Comparison of ENCODE assay signal across 8 cellular contexts in genomic region chr2:74530239-74531161, GRCh38. TPM values are rescaled to one million over a fixed set of nuclear protein-coding genes. Genes with fewer than 3 reads are reported as not detected.
DNase-seq lines count a peak whose midpoint lies in the region; ATAC-seq and TF ChIP-seq lines count a peak whose summit lies in the region.

No MANE protein-coding gene starts in this region.

- peak overlapping the region; percentile 77 for H2BK120ac ChIP-seq in IMR-90 (ENCODE audit: low read depth, low read length)
- H2BK120ac ChIP-seq in mesenchymal stem cell (ENCODE audit: low read depth, low read length), result peak overlapping the region; percentile 45

- H3K18ac ChIP-seq in IMR-90 (ENCODE audit: low read depth, low read length) (peak overlapping the region; percentile 4; the same call in 1 of the 2 replicates), mesenchymal stem cell (ENCODE audit: low read depth in 1 of 2, low read length in 2 of 2) (peak overlapping the region; percentile 45 to 77)

- H3K4ac ChIP-seq in IMR-90 (ENCODE audit: low read depth, low read length) (peak overlapping the region; percentile 89), mesenchymal stem cell (ENCODE audit: low read depth in 1 of 2, low read length in 2 of 2) (peak overlapping the region; percentile 8 to 46)

- no TSS peak for BruUV-seq in IMR-90 (replicated peaks; lab: Mats Ljungman, UMichigan)

- in situ Hi-C loops in Caki2 (cut with HindIII; ENCODE audit: low pct_unique_long_range_greater_than_20kb, low sequenced_read_pairs) (no loop called here), IMR-90 (cut with MboI; ENCODE audit: low sequenced_read_pairs) (no loop called here)

- peaks cover 13% of the 10 kb centered on the region for H4K20me1 ChIP-seq in IMR-90 (ENCODE audit: insufficient read depth, low read length)

- H2BK15ac ChIP-seq in IMR-90 (ENCODE audit: low read depth, low read length) (peak overlapping the region; percentile 10; the same call in 1 of the 3 replicates), mesenchymal stem cell (ENCODE audit: low read depth, poor library complexity, severe bottlenecking) (peak overlapping the region; percentile 44)

- H2AFZ ChIP-seq in IMR-90 (replicated peaks; ENCODE audit: low read length, poor library complexity) (peak overlapping the region; percentile 99), mesenchymal stem cell (ENCODE audit: low read depth, low read length) (peak overlapping the region; percentile 65)

- peaks cover 19% of the 10 kb centered on the region for H3K9me1 ChIP-seq in IMR-90 (ENCODE audit: insufficient read depth, low read length)

- H3K23ac ChIP-seq in IMR-90 (ENCODE audit: low read depth, low read length), result peak overlapping the region; percentile 92
- peak overlapping the region in 1 of 2 experiments; percentile 71 for H3K23ac ChIP-seq in mesenchymal stem cell (ENCODE audit: low read length in 2 of 2)

- H2BK5ac ChIP-seq in IMR-90 (ENCODE audit: low read depth, low read length, poor library complexity, severe bottlenecking) (peak overlapping the region; percentile 88), mesenchymal stem cell (ENCODE audit: low read depth, low read length, poor library complexity, severe bottlenecking) (no peak overlapping the region)

- H3K14ac ChIP-seq in IMR-90 (replicated peaks; ENCODE audit: low read depth, low read length) (peak overlapping the region; percentile 97), mesenchymal stem cell (ENCODE audit: low read length in 2 of 2) (peak overlapping the region in 1 of 2 experiments; percentile 82)

- H4K5ac ChIP-seq in IMR-90 (ENCODE audit: low read depth, low read length), result 0 out of 2 replicates have a peak overlapping the region, but pooled peaks have one; percentile 11

- TF ChIP-seq RAD21 in IMR-90 (IDR thresholded peaks at IDR 0.05; ENCODE audit: low read length), result no peak

- ATAC-seq in GM21360 (IDR thresholded peaks at IDR 0.05; ENCODE audit: unreplicated experiment) (peak; percentile 16), IMR-90 (ENCODE audit: low read depth) (peak; percentile 39)

- H3K27me3 ChIP-seq in IMR-90 (ENCODE audit: control insufficient read depth, insufficient read depth, low read length) (no peaks in the 10 kb centered on the region), mesenchymal stem cell (ENCODE audit: control insufficient read depth in 1 of 2, insufficient read depth in 1 of 2, low read length in 2 of 2) (no peaks in the 10 kb centered on the region)
- no peaks in the 10 kb centered on the region for H3K27me3 ChIP-seq in effector memory CD4-positive, alpha-beta T cell (replicated peaks; ENCODE audit: control insufficient read depth, insufficient read depth, low read length, poor library complexity, severe bottlenecking)

- H4K8ac ChIP-seq in IMR-90 (ENCODE audit: low read depth in 2 of 2, low read length in 2 of 2) (peak overlapping the region; percentile 27 to 71; a peak in 3 of 4 replicates), mesenchymal stem cell (ENCODE audit: low read length) (peak overlapping the region; percentile 56)

- H2AK9ac ChIP-seq in IMR-90 (replicated peaks; ENCODE audit: low read depth, low read length, poor library complexity), result peak overlapping the region; percentile 100

- peak overlapping the region in 1 of 2 experiments; percentile 40 for H2BK12ac ChIP-seq in mesenchymal stem cell (ENCODE audit: low read length in 2 of 2)

- no peaks in the 10 kb centered on the region for H3K9me3 ChIP-seq in IMR-90 (ENCODE audit: control insufficient read depth, insufficient read depth, low read length)
- no peaks in the 10 kb centered on the region for H3K9me3 ChIP-seq in effector memory CD4-positive, alpha-beta T cell (ENCODE audit: control insufficient read depth, low read length)
- no peaks in the 10 kb centered on the region for H3K9me3 ChIP-seq in mesenchymal stem cell (ENCODE audit: control insufficient read depth, low read length)

- H3K27ac ChIP-seq in IMR-90 (ENCODE audit: insufficient read depth, low read length) (peak overlapping the region; percentile 85), mesenchymal stem cell (ENCODE audit: low read length, poor library complexity, severe bottlenecking) (no peak overlapping the region), substantia nigra (ENCODE audit: low read depth, low read length, poor library complexity, severe bottlenecking) (peak overlapping the region; percentile 79)
- peak overlapping the region; percentile 90 for H3K27ac ChIP-seq in effector memory CD4-positive, alpha-beta T cell (ENCODE audit: insufficient read depth, low read length, poor library complexity, severe bottlenecking)

- CTCF ChIA-PET in IMR-90 (lab: Yijun Ruan, JAX), result interaction anchor here (0.6 to 3.0 kb wide), 2 partner anchors 58 to 110 kb away, joined by 3 to 14 read pairs; no protein-coding TSS in a partner anchor

- DNase-seq in Caki2 (ENCODE audit: low read depth) (peak; percentile 26), IMR-90 (peak; percentile 52), mesenchymal stem cell (peak; percentile 55), substantia nigra (lab: John Stamatoyannopoulos, UW) (peak in 23 of 49 donors; percentile 14 to 69 (median 43)), NCI-H2081 treated with DMSO at 0.1 percent for 48 hours (lab: John Stamatoyannopoulos, UW) (no peak)
- DNase-seq in activated CD4-positive, CD25-positive, alpha-beta regulatory T cell treated with anti-CD3 and anti-CD28 coated beads, Interleukin-2, amount 50 U/mL, for 72 hours, result peak; percentile 63
- DNase-seq in effector memory CD4-positive, alpha-beta T cell, result peak in 2 of 3 donors; percentile 27 to 44

- H3K36me3 ChIP-seq in IMR-90 (ENCODE audit: control insufficient read depth, insufficient read depth, low read length) (peaks cover 43% of the 10 kb centered on the region), mesenchymal stem cell (ENCODE audit: control insufficient read depth in 1 of 2, insufficient read depth in 2 of 2, low read depth in 1 of 2, low read length in 2 of 2) (peaks cover 46 to 62% of the 10 kb centered on the region in 2 experiments)
- H3K36me3 ChIP-seq in effector memory CD4-positive, alpha-beta T cell (ENCODE audit: control insufficient read depth, insufficient read depth, low read length), result peaks cover 21% of the 10 kb centered on the region

- H2AK5ac ChIP-seq in IMR-90 (ENCODE audit: low read depth, low read length) (peak overlapping the region; percentile 61), mesenchymal stem cell (ENCODE audit: low read length, severe bottlenecking) (no peak overlapping the region)

- TF ChIP-seq CTCF in IMR-90 (conservative IDR thresholded peaks at IDR 0.05; ENCODE audit: low read depth, low read length), result no peak

- WGBS in IMR-90 (ENCODE audit: extremely low coverage in 2 of 2, insufficient read length in 1 of 2), 2 experiments, result 0% methylated on average over 5 of the region's 54 CpGs; no CpG with 5 or more reads in 1 of the 2 experiments
- WGBS in mesenchymal stem cell, result 18% methylated on average over 54 of the region's 54 CpGs

- H3K4me2 ChIP-seq in IMR-90 (ENCODE audit: low read depth, low read length) (peak overlapping the region; percentile 90), mesenchymal stem cell (ENCODE audit: low read length, poor library complexity, severe bottlenecking) (peak overlapping the region; percentile 86)

- no peak overlapping the region; the same call in 1 of the 2 replicates for H2BK20ac ChIP-seq in IMR-90 (ENCODE audit: low read depth, low read length)

- no peak for TF ChIP-seq POLR2A in IMR-90 (IDR thresholded peaks at IDR 0.05; ENCODE audit: low read depth, low read length)

- H4K91ac ChIP-seq in IMR-90 (ENCODE audit: insufficient read depth, low read depth, low read length) (peak overlapping the region; percentile 54), mesenchymal stem cell (ENCODE audit: low read length) (peak overlapping the region; percentile 47)

- H3K79me1 ChIP-seq in IMR-90 (ENCODE audit: low read depth in 1 of 2, low read length in 2 of 2) (peaks cover 32 to 57% of the 10 kb centered on the region in 2 experiments), mesenchymal stem cell (replicated peaks; ENCODE audit: low read length, poor library complexity, severe bottlenecking) (peaks cover 29% of the 10 kb centered on the region)

- peaks cover 12% of the 10 kb centered on the region for H3K4me1 ChIP-seq in IMR-90 (ENCODE audit: control insufficient read depth, insufficient read depth, low read length)
- H3K4me1 ChIP-seq in effector memory CD4-positive, alpha-beta T cell (ENCODE audit: control insufficient read depth, insufficient read depth, low read length, poor library complexity, severe bottlenecking), result peaks cover 22% of the 10 kb centered on the region
- peaks cover 17% of the 10 kb centered on the region for H3K4me1 ChIP-seq in mesenchymal stem cell (ENCODE audit: control insufficient read depth, insufficient read depth, low read depth, low read length)

- POLR2A ChIA-PET in IMR-90 (lab: Charles Lee; ENCODE audit: unreplicated experiment), result no interaction called here

- peak overlapping the region; percentile 50; the same call in 1 of the 2 replicates for H3K56ac ChIP-seq in IMR-90 (ENCODE audit: extremely low read depth, insufficient read depth, low read length)

- intact Hi-C loops in IMR-90 (cut with micrococcal nuclease), result no loop called here

- H3K9ac ChIP-seq in IMR-90 (ENCODE audit: low read depth, low read length) (peak overlapping the region; percentile 90), mesenchymal stem cell (ENCODE audit: low read length) (peak overlapping the region; percentile 98)

- H3K4me3 ChIP-seq in IMR-90 (ENCODE audit: insufficient read depth, low read depth, low read length) (peak overlapping the region; percentile 58), mesenchymal stem cell (ENCODE audit: insufficient read depth in 1 of 2, low read depth in 1 of 2, low read length in 2 of 2) (peak overlapping the region; percentile 78 to 97)
- H3K4me3 ChIP-seq in effector memory CD4-positive, alpha-beta T cell (ENCODE audit: insufficient read depth, low read depth, low read length, poor library complexity, severe bottlenecking), result peak overlapping the region; percentile 94

- dilution Hi-C loops in IMR-90 (cut with HindIII; ENCODE audit: low sequenced_read_pairs, unreplicated experiment), result no loop called here

RNA-seq across cellular contexts. Expression of gene HTRA2, which starts 0.8 kb away (rescaled TPM):
- total RNA-seq in Caki2 (2014; rRNA removed; shearing (Covaris generic); ENCODE audit: low replicate concordance), result 60.3 and 84.7 TPM in 2 replicates
- 28.1 and 34.2 TPM in 2 replicates for total RNA-seq in IMR-90 (2012; rRNA removed)
- polyA plus RNA-seq in IMR-90 (2012; rRNA removed), result 23.6 and 25.9 TPM in 2 replicates
- 20.8 and 34.6 TPM in 2 replicates for polyA plus RNA-seq in IMR-90 (2012; cell fraction: cytosol; rRNA removed)
- 34.6 and 46.8 TPM in 2 replicates for polyA plus RNA-seq in IMR-90 (2012; cell fraction: nucleus; rRNA removed; ENCODE audit: low replicate concordance)
- 21.6 TPM for polyA plus RNA-seq in mesenchymal stem cell (2013, experiment 1 of 2)
- 20.7 TPM for polyA plus RNA-seq in mesenchymal stem cell (2013, experiment 2 of 2)

RNA-seq across cellular contexts. Expression of gene AUP1, which starts 1.0 kb away (rescaled TPM):
- total RNA-seq in Caki2 (2014; rRNA removed; shearing (Covaris generic); ENCODE audit: low replicate concordance), result 128 and 130 TPM in 2 replicates
- 45.8 and 47.5 TPM in 2 replicates for total RNA-seq in IMR-90 (2012; rRNA removed)
- 100.0 and 104 TPM in 2 replicates for polyA plus RNA-seq in IMR-90 (2012; rRNA removed)
- 117 and 126 TPM in 2 replicates for polyA plus RNA-seq in IMR-90 (2012; cell fraction: cytosol; rRNA removed)
- polyA plus RNA-seq in IMR-90 (2012; cell fraction: nucleus; rRNA removed; ENCODE audit: low replicate concordance), result 518 and 729 TPM in 2 replicates
- polyA plus RNA-seq in mesenchymal stem cell (2013, experiment 1 of 2), result 81.1 TPM
- 81.5 TPM for polyA plus RNA-seq in mesenchymal stem cell (2013, experiment 2 of 2)

RNA-seq across cellular contexts. Expression of gene DQX1, which starts 4.5 kb away (rescaled TPM):
- not detected in 2 replicates for total RNA-seq in Caki2 (2014; rRNA removed; shearing (Covaris generic); ENCODE audit: low replicate concordance)
- total RNA-seq in IMR-90 (2012; rRNA removed), result not detected in 2 replicates
- polyA plus RNA-seq in IMR-90 (2012; rRNA removed), result 0.07 and 0.14 TPM in 2 replicates
- 0.08 and 0.09 TPM in 2 replicates for polyA plus RNA-seq in IMR-90 (2012; cell fraction: cytosol; rRNA removed)
- polyA plus RNA-seq in IMR-90 (2012; cell fraction: nucleus; rRNA removed; ENCODE audit: low replicate concordance), result 0.72 TPM in 2 replicates
- polyA plus RNA-seq in mesenchymal stem cell (2013, experiment 1 of 2), result not detected
- polyA plus RNA-seq in mesenchymal stem cell (2013, experiment 2 of 2), result 0.03 TPM

RNA-seq across cellular contexts. Expression of gene TLX2, which starts 16.2 kb away (rescaled TPM):
- total RNA-seq in Caki2 (2014; rRNA removed; shearing (Covaris generic); ENCODE audit: low replicate concordance), result not detected in 2 replicates
- total RNA-seq in IMR-90 (2012; rRNA removed), result not detected in 2 replicates
- polyA plus RNA-seq in IMR-90 (2012; rRNA removed), result not detected in 2 replicates
- 0.01 TPM in 1 of 2 replicates, not detected in the other for polyA plus RNA-seq in IMR-90 (2012; cell fraction: cytosol; rRNA removed)
- not detected in 2 replicates for polyA plus RNA-seq in IMR-90 (2012; cell fraction: nucleus; rRNA removed; ENCODE audit: low replicate concordance)
- not detected for polyA plus RNA-seq in mesenchymal stem cell (2013, experiment 1 of 2)
- polyA plus RNA-seq in mesenchymal stem cell (2013, experiment 2 of 2), result not detected

RNA-seq across cellular contexts. Expression of gene PCGF1, which starts 23.0 kb away (rescaled TPM):
- 19.9 and 30.5 TPM in 2 replicates for total RNA-seq in Caki2 (2014; rRNA removed; shearing (Covaris generic); ENCODE audit: low replicate concordance)
- 29.2 and 31.4 TPM in 2 replicates for total RNA-seq in IMR-90 (2012; rRNA removed)
- polyA plus RNA-seq in IMR-90 (2012; rRNA removed), result 23.4 and 28.7 TPM in 2 replicates
- 13.6 and 21.3 TPM in 2 replicates for polyA plus RNA-seq in IMR-90 (2012; cell fraction: cytosol; rRNA removed)
- polyA plus RNA-seq in IMR-90 (2012; cell fraction: nucleus; rRNA removed; ENCODE audit: low replicate concordance), result 24.3 and 41.7 TPM in 2 replicates
- 18.7 TPM for polyA plus RNA-seq in mesenchymal stem cell (2013, experiment 1 of 2)
- polyA plus RNA-seq in mesenchymal stem cell (2013, experiment 2 of 2), result 17.4 TPM
